In the genomic region with DNA sequence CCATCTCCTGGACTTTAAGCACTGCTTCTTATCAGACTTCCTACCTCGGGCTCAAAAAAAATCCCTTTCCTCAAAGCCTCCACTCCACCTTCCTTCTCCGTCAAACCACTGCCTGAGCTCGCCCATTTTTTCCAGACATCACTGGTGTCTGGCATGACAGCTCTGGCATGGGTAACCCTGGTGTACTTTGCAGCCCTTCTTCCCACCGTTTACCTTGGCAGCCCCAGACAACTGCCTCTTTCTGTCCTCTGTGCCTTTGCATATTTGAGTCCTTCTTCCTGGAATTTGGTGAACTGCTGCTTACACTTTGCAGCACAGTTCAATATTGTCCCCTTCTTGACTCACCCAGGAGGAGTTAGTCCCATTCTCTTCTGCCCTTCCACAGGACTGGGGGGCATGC, we compare ENCODE assay signal across 6 cellular contexts.
"Had no signal": no experiment of that assay in that cellular context is flagged by ENCODE, and none has a peak within 500 bp of the region (broad histone marks: within the 10 kb centered on the region; RNA-seq: fewer than 3 reads in every experiment).

No MANE protein-coding gene starts in this region.

- FAIRE-seq: H1, H54, HTR-8/SVneo had no signal

- DNase-seq: H9, HCEC 1CT had no signal

- H2AFZ ChIP-seq: GM23338 had no signal

- H3K4me3 ChIP-seq: GM23338 had no signal

- ATAC-seq: GM23338 had no signal

- H3K4me2 ChIP-seq: GM23338 had no signal
